In genomic region chr1:200453544-200453905, GRCh38 we compare ENCODE assay signal across 3 cellular contexts.
A peak's percentile ranks its signal among the peaks of the same experiment; 100 is the strongest.
TF ChIP-seq lines count a peak whose summit lies in the region.

No MANE protein-coding gene starts in this region.

TF ChIP-seq in A549, 52 proteins besides CTCF, POLR2A, EP300 and RAD21:
- TF ChIP-seq CEBPB (IDR thresholded peaks at IDR 0.05): peak; percentile 18 to 41; a peak in 1 of 4 replicates
- no peak for TF ChIP-seq MAFK (IDR thresholded peaks at IDR 0.05; ENCODE audit: partially characterized antibody)
- TF ChIP-seq RNF2 (IDR thresholded peaks at IDR 0.05; ENCODE audit: borderline replicate concordance, low read depth): no peak

TF ChIP-seq in HEK293, 187 proteins besides CTCF, POLR2A, EP300 and RAD21 (continues in another document):
- TF ChIP-seq ZNF350 (tag by site-specific recombination; IDR thresholded peaks at IDR 0.05) (no peak), ATF2 (tag by site-specific recombination; IDR thresholded peaks at IDR 0.05; ENCODE audit: low read depth) (no peak), ZNF596 (tag by site-specific recombination; IDR thresholded peaks at IDR 0.05) (no peak), FEZF1 (tag by site-specific recombination; IDR thresholded peaks at IDR 0.05) (no peak), ZIC2 (tag by site-specific recombination; IDR thresholded peaks at IDR 0.05) (no peak), REST (tag by site-specific recombination; IDR thresholded peaks at IDR 0.05) (no peak), KLF16 (tag by site-specific recombination; IDR thresholded peaks at IDR 0.05) (no peak), ZNF677 (tag by site-specific recombination; IDR thresholded peaks at IDR 0.05) (no peak), ZNF398 (tag by site-specific recombination; IDR thresholded peaks at IDR 0.05) (no peak), KLF10 (tag by site-specific recombination; IDR thresholded peaks at IDR 0.05) (no peak), PRDM10 (tag by site-specific recombination; IDR thresholded peaks at IDR 0.05) (no peak), GFI1B (tag by site-specific recombination; IDR thresholded peaks at IDR 0.05) (peak; percentile 48; the same call in 1 of the 2 replicates), ZFP41 (tag by site-specific recombination; IDR thresholded peaks at IDR 0.05; ENCODE audit: borderline replicate concordance) (no peak), ZNF48 (tag by site-specific recombination; IDR thresholded peaks at IDR 0.05) (no peak), ZNF549 (tag by site-specific recombination; IDR thresholded peaks at IDR 0.05) (no peak)

TF ChIP-seq in GM12878, 131 proteins besides CTCF, POLR2A, EP300 and RAD21:
- TF ChIP-seq EZH2 (IDR thresholded peaks at IDR 0.05; ENCODE audit: borderline replicate concordance, control insufficient read depth, low read depth, low read length) (no peak), RB1 (IDR thresholded peaks at IDR 0.05; ENCODE audit: borderline replicate concordance) (no peak), SMARCA5 (IDR thresholded peaks at IDR 0.05) (no peak), E2F4 (IDR thresholded peaks at IDR 0.05; ENCODE audit: low read depth, low read length) (no peak), CHD1 (IDR thresholded peaks at IDR 0.05; ENCODE audit: low read depth, low read length) (no peak), ZNF207 (IDR thresholded peaks at IDR 0.05; ENCODE audit: borderline replicate concordance) (no peak), YBX1 (IDR thresholded peaks at IDR 0.05) (no peak), CREM (IDR thresholded peaks at IDR 0.05; ENCODE audit: low read depth) (no peak)
